ENCODE assay signal across 8 cellular contexts in the genomic region with DNA sequence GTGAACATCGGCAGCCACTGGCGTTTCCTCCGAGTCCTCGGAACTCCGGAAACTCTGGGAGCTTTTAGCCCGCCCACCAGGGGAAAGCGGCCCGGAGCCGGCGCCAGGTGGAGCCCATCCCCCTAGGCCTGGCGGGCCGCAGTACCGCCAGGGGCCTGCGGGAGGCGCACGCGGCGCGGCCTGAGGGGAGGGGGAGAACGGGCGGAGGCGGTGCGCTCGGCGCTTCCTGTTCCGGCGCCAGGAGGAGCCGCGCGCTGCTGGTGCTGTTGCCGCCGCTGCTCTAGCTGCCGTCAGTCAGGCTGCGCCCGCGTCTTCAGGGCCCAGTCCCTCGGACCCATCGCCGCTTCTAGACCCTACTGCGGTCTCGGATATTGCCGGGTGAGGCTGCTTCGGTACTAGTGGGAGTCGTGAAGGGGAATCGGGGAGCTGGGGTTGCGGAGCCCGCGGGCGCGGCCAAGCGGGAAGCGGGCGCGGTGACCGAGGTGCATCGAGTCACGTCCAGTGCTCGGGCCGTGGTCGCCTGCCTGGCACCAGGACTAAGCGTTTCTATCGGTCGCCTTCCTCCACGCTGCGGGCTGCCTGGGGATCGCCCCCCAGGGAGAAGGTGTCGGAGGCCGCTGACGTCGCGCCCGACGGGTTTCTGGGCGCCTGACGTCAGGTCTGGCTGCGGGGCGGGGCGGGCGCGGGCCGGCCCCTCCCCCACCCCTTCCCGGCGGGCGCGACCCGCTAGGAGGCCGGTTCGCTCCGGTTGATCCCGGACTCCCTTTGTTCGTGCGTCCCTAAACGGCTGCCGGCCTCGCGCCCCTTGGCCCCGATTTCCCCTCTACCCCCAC. TPM values are rescaled to one million over a fixed set of nuclear protein-coding genes. Genes with fewer than 3 reads are reported as not detected.
DNase-seq lines count a peak whose midpoint lies in the region; ATAC-seq, FAIRE-seq and TF ChIP-seq lines count a peak whose summit lies in the region.

A gene (plus strand): TSS at position 222 of the 833 bp plus-strand sequence. CDS start 10,037 bp downstream, outside the sequence.

- H3K9me3 ChIP-seq in kidney (ENCODE audit: control insufficient read depth in 1 of 2, low read length in 2 of 2): no peaks in the 10 kb centered on the region

- no peak for FAIRE-seq in kidney (lab: Jason Lieb, UNC)

- H3K4me3 ChIP-seq in AG10803 (ENCODE audit: low read length) (peak within 1 kb of the TSS; percentile 96), kidney (ENCODE audit: low read length in 2 of 2) (peak within 1 kb of the TSS; percentile 92 to 98)

- TF ChIP-seq CTCF in AG10803 (conservative IDR thresholded peaks at IDR 0.05; ENCODE audit: low read length): peak; percentile 61
- peak; percentile 98 for TF ChIP-seq CTCF in kidney (IDR thresholded peaks at IDR 0.05; ENCODE audit: borderline replicate concordance, extremely low read depth, insufficient read depth)

- intact Hi-C loops in kidney (cut with DNase I): no loop called here

- peak within 1 kb of the TSS; percentile 100 for H3K27ac ChIP-seq in kidney (ENCODE audit: low read depth in 2 of 2, low read length in 2 of 2)

- ATAC-seq in GM19025 (IDR thresholded peaks at IDR 0.05; ENCODE audit: low read depth, unreplicated experiment): peak; percentile 85
- peak; percentile 86 for ATAC-seq in HG03342 (IDR thresholded peaks at IDR 0.05; ENCODE audit: unreplicated experiment)
- ATAC-seq in activated CD4-positive, CD25-positive, alpha-beta regulatory T cell treated with anti-CD3 and anti-CD28 coated beads, Interleukin-2, amount 50 U/mL, for 24 hours: peak; percentile 89 to 92

- DNase-seq in AG10803 (ENCODE audit: low read depth): peak; percentile 87
- peak; percentile 82 to 94 for DNase-seq in NCI-H446 (lab: John Stamatoyannopoulos, UW)
- peak; percentile 84 for DNase-seq in cerebellar cortex (ENCODE audit: low spot score)
- DNase-seq in kidney: peak; percentile 97
- DNase-seq in stimulated activated CD4-positive, alpha-beta T cell treated with anti-CD3 and anti-CD28 coated beads, Interleukin-15, amount 100 ng/mL, for 24 hours: peak; percentile 90

- H3K36me3 ChIP-seq in kidney (ENCODE audit: control insufficient read depth in 1 of 2, insufficient read depth in 2 of 2, low read length in 2 of 2): no peaks in the 10 kb centered on the region

- H3K4me1 ChIP-seq in kidney (ENCODE audit: control insufficient read depth in 1 of 2, insufficient read depth in 1 of 2, low read depth in 1 of 2, low read length in 2 of 2): peaks cover 10 to 17% of the 10 kb centered on the region in 2 donors

- H3K9ac ChIP-seq in kidney (ENCODE audit: low read length in 2 of 2): peak within 1 kb of the TSS; percentile 98 to 100

RNA-seq across cellular contexts. Expression of the gene that starts here (rescaled TPM):
- 101 TPM for total RNA-seq in kidney
- 43.3 TPM for polyA plus RNA-seq in kidney (ENCODE audit: insufficient read depth, low read depth, low replicate concordance)

Comparison
In these comparisons a context has a peak if more than half of its experiments do, and no peak if none do; other contexts are left out.
1. Peak in every context shown above with its lines: DNase-seq, ATAC-seq, H3K4me3 ChIP-seq and H3K27ac ChIP-seq.